Comparison of ENCODE assay signal across 8 cellular contexts in genomic region chr14:52960627-52961026, GRCh38. TPM values are rescaled to one million over a fixed set of nuclear protein-coding genes. Genes with fewer than 3 reads are reported as not detected.
DNase-seq lines count a peak whose midpoint lies in the region; ATAC-seq, FAIRE-seq and TF ChIP-seq lines count a peak whose summit lies in the region.

No MANE protein-coding gene starts in this region.

- no peak for TF ChIP-seq RAD21 in A549 (conservative IDR thresholded peaks at IDR 0.05 in 1 of 2, IDR thresholded peaks at IDR 0.05 in 1 of 2)

- H3K4me2 ChIP-seq in A549: no peak overlapping the region

- CTCF ChIA-PET in A549 (lab: Yijun Ruan, JAX): interaction anchor here (0.6 to 5.2 kb wide), 20 partner anchors 8 to 687 kb away, joined by 3 to 53 read pairs (median 4); partner anchors contain the start of gene FERMT2
- CTCF ChIA-PET in A673 (lab: Charles Lee): interaction anchor here (0.7 to 1.0 kb wide), 6 partner anchors 8 to 310 kb away, joined by 3 to 7 read pairs (median 4); no protein-coding TSS in a partner anchor

- DNase-seq in A549 (ENCODE audit: low read depth in 1 of 2, low spot score in 1 of 2): no peak
- peak; percentile 35 for DNase-seq in bronchial epithelial cell (ENCODE audit: low read depth)
- DNase-seq in mucosa of gallbladder (ENCODE audit: low spot score): peak; percentile 34
- no peak for DNase-seq in A673 (ENCODE audit: low spot score)
- DNase-seq in NCI-H1417 (lab: John Stamatoyannopoulos, UW): no peak
- DNase-seq in NOMO-1 treated with DMSO at 0.1 percent for 48 hours (lab: John Stamatoyannopoulos, UW; ENCODE audit: unreplicated experiment): no peak

- H3K9me3 ChIP-seq in A549 (no peaks in the 10 kb centered on the region), A673 (ENCODE audit: low read depth, low read length, poor library complexity, severe bottlenecking) (no peaks in the 10 kb centered on the region)

- H3K27me3 ChIP-seq in bronchial epithelial cell (ENCODE audit: control insufficient read depth, insufficient read depth, low read length) (no peaks in the 10 kb centered on the region), A673 (replicated peaks; ENCODE audit: insufficient read depth, low read depth, low read length, poor library complexity) (no peaks in the 10 kb centered on the region)

- ATAC-seq in A549 (peak; percentile 16 to 38; a peak in 3 of 6 replicates), GM18868 (IDR thresholded peaks at IDR 0.05; ENCODE audit: unreplicated experiment) (peak; percentile 44), GM21526 (IDR thresholded peaks at IDR 0.05; ENCODE audit: low FRiP score, unreplicated experiment) (no peak)

- no peak for FAIRE-seq in A549 (lab: Jason Lieb, UNC)
- no peak for FAIRE-seq in bronchial epithelial cell (lab: Jason Lieb, UNC)

- no peak for TF ChIP-seq EP300 in A549 (IDR thresholded peaks at IDR 0.05)

- H3K36me3 ChIP-seq in bronchial epithelial cell (ENCODE audit: control insufficient read depth, insufficient read depth, low read length) (no peaks in the 10 kb centered on the region), A673 (ENCODE audit: insufficient read depth, low read length, poor library complexity, severe bottlenecking) (no peaks in the 10 kb centered on the region)

- TF ChIP-seq POLR2A in A549 (IDR thresholded peaks at IDR 0.05; ENCODE audit: low read length): no peak

- no peak for TF ChIP-seq CTCF in A549 (IDR thresholded peaks at IDR 0.05)
- peak; percentile 2 for TF ChIP-seq CTCF in bronchial epithelial cell (IDR thresholded peaks at IDR 0.05; ENCODE audit: insufficient read depth, low read length, severe bottlenecking)
- no peak for TF ChIP-seq CTCF in A673 (conservative IDR thresholded peaks at IDR 0.05; ENCODE audit: low read depth, low read length)

- intact Hi-C loops in A673 (cut with micrococcal nuclease; ENCODE audit: unreplicated experiment): loop anchor here (2.0 to 10.0 kb wide), 4 partner anchors 97 to 506 kb away; no protein-coding TSS in a partner anchor

- no peaks in the 10 kb centered on the region for H3K4me1 ChIP-seq in A549
- H3K4me1 ChIP-seq in A673 (ENCODE audit: insufficient read depth, low read length, poor library complexity, severe bottlenecking): no peaks in the 10 kb centered on the region

- 74% methylated on average over 3 of the region's 3 CpGs for WGBS in A549 (ENCODE audit: missing lambda C conversion rate)

- no peak overlapping the region; a peak in 1 of 6 replicates for H3K27ac ChIP-seq in A549
- H3K27ac ChIP-seq in A673 (ENCODE audit: low read depth, low read length, poor library complexity, severe bottlenecking): no peak overlapping the region

- POLR2A ChIA-PET in A549 (lab: Yijun Ruan, JAX): interaction anchor here (0.6 to 1.3 kb wide), 2 partner anchors 10 to 137 kb away, joined by 3 to 4 read pairs; partner anchors contain the start of gene FERMT2
- POLR2A ChIA-PET in A673 (lab: Charles Lee; ENCODE audit: low non-redundant PET): interaction anchor here (0.8 kb wide), 1 partner anchor 143 kb away, joined by 7 read pairs; no protein-coding TSS in a partner anchor

- BruUV-seq in A673 (replicated peaks; lab: Mats Ljungman, UMichigan): no TSS peak

- H3K4me3 ChIP-seq in A549: no peak overlapping the region
- no peak overlapping the region for H3K4me3 ChIP-seq in bronchial epithelial cell (ENCODE audit: low read depth, low read length)
- no peak overlapping the region for H3K4me3 ChIP-seq in A673 (ENCODE audit: low read depth, low read length, poor library complexity, severe bottlenecking)

TF ChIP-seq in A549, 52 proteins besides CTCF, POLR2A, EP300 and RAD21:
- TF ChIP-seq POLR2AphosphoS2 (conservative IDR thresholded peaks at IDR 0.05; ENCODE audit: low read length): no peak
- TF ChIP-seq HEYL (CRISPR knock-in tag; IDR thresholded peaks at IDR 0.05): no peak
- TF ChIP-seq MAZ (IDR thresholded peaks at IDR 0.05; ENCODE audit: borderline replicate concordance, low read depth, low read length): no peak
- no peak for TF ChIP-seq SREBF2 (IDR thresholded peaks at IDR 0.05)
- TF ChIP-seq NFE2L2 (conservative IDR thresholded peaks at IDR 0.05; ENCODE audit: low read length): no peak
- no peak for TF ChIP-seq RARB (CRISPR knock-in tag; IDR thresholded peaks at IDR 0.05)
- no peak for TF ChIP-seq TP53 (CRISPR knock-in tag; IDR thresholded peaks at IDR 0.05)
- TF ChIP-seq CEBPB (IDR thresholded peaks at IDR 0.05): no peak
- TF ChIP-seq, protein P1, sequence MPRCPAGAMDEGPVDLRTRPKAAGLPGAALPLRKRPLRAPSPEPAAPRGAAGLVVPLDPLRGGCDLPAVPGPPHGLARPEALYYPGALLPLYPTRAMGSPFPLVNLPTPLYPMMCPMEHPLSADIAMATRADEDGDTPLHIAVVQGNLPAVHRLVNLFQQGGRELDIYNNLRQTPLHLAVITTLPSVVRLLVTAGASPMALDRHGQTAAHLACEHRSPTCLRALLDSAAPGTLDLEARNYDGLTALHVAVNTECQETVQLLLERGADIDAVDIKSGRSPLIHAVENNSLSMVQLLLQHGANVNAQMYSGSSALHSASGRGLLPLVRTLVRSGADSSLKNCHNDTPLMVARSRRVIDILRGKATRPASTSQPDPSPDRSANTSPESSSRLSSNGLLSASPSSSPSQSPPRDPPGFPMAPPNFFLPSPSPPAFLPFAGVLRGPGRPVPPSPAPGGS (IDR thresholded peaks at IDR 0.05): no peak
- no peak for TF ChIP-seq GATA3 (IDR thresholded peaks at IDR 0.05; ENCODE audit: borderline replicate concordance)
- no peak for TF ChIP-seq HOXB13 (CRISPR knock-in tag; IDR thresholded peaks at IDR 0.05; ENCODE audit: low read depth)
- TF ChIP-seq HOXA7 (CRISPR knock-in tag; IDR thresholded peaks at IDR 0.05): no peak
- TF ChIP-seq RCOR1 (IDR thresholded peaks at IDR 0.05; ENCODE audit: low read depth, low read length): no peak
- no peak for TF ChIP-seq FOXS1 (CRISPR knock-in tag; IDR thresholded peaks at IDR 0.05)
- TF ChIP-seq JUN (IDR thresholded peaks at IDR 0.05): no peak

RNA-seq across cellular contexts. Expression of gene FERMT2, which starts 9.8 kb away (rescaled TPM):
- polyA plus RNA-seq in A549 (2011; rRNA removed) (76.6 and 102 TPM in 2 replicates), A549 (2017; fragmentation: RNase III; extraction: RNeasy Plus Mini Kit Qiagen cat#74134 plus additional on column Dnase treatment) (42.9 to 46.8 TPM (median 44.1 TPM) in 3 replicates)
- 25.4 and 25.5 TPM in 2 replicates for polyA plus RNA-seq in A549 (2012; cell fraction: cytosol; rRNA removed)
- 18.2 and 22.7 TPM in 2 replicates for polyA plus RNA-seq in A549 (2012; cell fraction: nucleus; rRNA removed)
- 28.6 and 28.7 TPM in 2 replicates for polyA minus RNA-seq in A549 (2011; rRNA and poly(A)+ RNA removed)
- total RNA-seq in bronchial epithelial cell (13.8 and 24.0 TPM in 2 replicates), mucosa of gallbladder (125 TPM), A673 (2021) (38.3 and 48.0 TPM in 2 replicates)

Comparison
In these comparisons a context has a peak if more than half of its experiments do, and no peak if none do; other contexts are left out.
1. DNase-seq: peak in bronchial epithelial cell (single experiment) and mucosa of gallbladder (single experiment); none in A549 (0 of 2), A673 (single experiment), NCI-H1417 (0 of 3) and NOMO-1 treated with DMSO at 0.1 percent for 48 hours (single experiment).